1 cellular context compared by ENCODE assay signal in genomic region chr19:588093-588742, GRCh38.
TF ChIP-seq lines count a peak whose summit lies in the region.

No MANE protein-coding gene starts in this region.

TF ChIP-seq in K562, 482 proteins besides CTCF, POLR2A, EP300 and RAD21 (continued from another document):
- TF ChIP-seq, protein P1, sequence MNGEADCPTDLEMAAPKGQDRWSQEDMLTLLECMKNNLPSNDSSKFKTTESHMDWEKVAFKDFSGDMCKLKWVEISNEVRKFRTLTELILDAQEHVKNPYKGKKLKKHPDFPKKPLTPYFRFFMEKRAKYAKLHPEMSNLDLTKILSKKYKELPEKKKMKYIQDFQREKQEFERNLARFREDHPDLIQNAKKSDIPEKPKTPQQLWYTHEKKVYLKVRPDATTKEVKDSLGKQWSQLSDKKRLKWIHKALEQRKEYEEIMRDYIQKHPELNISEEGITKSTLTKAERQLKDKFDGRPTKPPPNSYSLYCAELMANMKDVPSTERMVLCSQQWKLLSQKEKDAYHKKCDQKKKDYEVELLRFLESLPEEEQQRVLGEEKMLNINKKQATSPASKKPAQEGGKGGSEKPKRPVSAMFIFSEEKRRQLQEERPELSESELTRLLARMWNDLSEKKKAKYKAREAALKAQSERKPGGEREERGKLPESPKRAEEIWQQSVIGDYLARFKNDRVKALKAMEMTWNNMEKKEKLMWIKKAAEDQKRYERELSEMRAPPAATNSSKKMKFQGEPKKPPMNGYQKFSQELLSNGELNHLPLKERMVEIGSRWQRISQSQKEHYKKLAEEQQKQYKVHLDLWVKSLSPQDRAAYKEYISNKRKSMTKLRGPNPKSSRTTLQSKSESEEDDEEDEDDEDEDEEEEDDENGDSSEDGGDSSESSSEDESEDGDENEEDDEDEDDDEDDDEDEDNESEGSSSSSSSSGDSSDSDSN (IDR thresholded peaks at IDR 0.05; ENCODE audit: borderline replicate concordance in 1 of 2, low read depth in 2 of 2, low read length in 2 of 2), result 0 out of 4 replicates have a peak, but pooled peaks of 1 of the 2 experiments have one; percentile 47
- TF ChIP-seq ZNF583 (CRISPR knock-in tag; IDR thresholded peaks at IDR 0.05), result no peak
- TF ChIP-seq SREBF2 (CRISPR knock-in tag; IDR thresholded peaks at IDR 0.05), result no peak
- TF ChIP-seq KLF6 (CRISPR knock-in tag; IDR thresholded peaks at IDR 0.05; ENCODE audit: borderline replicate concordance), result no peak
- TF ChIP-seq PHB2 (IDR thresholded peaks at IDR 0.05; ENCODE audit: low read depth), result no peak
- TF ChIP-seq SRSF9 (IDR thresholded peaks at IDR 0.05; ENCODE audit: borderline replicate concordance, low read depth, low read length), result no peak
- TF ChIP-seq ESRRA (IDR thresholded peaks at IDR 0.05; ENCODE audit: borderline replicate concordance, low read depth), result peak; percentile 32; the same call in 1 of the 2 replicates
